In genomic region chr5:36305571-36306326, GRCh38 we compare ENCODE assay signal across 1 cellular context.
TF ChIP-seq lines count a peak whose summit lies in the region.

No MANE protein-coding gene starts in this region.

TF ChIP-seq in K562, 482 proteins besides CTCF, POLR2A, EP300 and RAD21 (continued from another document and continues in another):
- TF ChIP-seq ZNF318 (IDR thresholded peaks at IDR 0.05; ENCODE audit: borderline replicate concordance in 1 of 2, low read depth in 1 of 2) (no peak), ZNF24 (IDR thresholded peaks at IDR 0.05) (no peak), HMBOX1 (IDR thresholded peaks at IDR 0.05) (no peak), YY1 (IDR thresholded peaks at IDR 0.05; ENCODE audit: borderline replicate concordance in 1 of 3, control insufficient read depth in 1 of 3, extremely low read depth in 1 of 3, insufficient read depth in 3 of 3, insufficient read length in 1 of 3, insufficient replicate concordance in 2 of 3, low read depth in 1 of 3, low read length in 2 of 3) (no peak), IRF1 (CRISPR knock-in tag; IDR thresholded peaks at IDR 0.05; ENCODE audit: borderline replicate concordance) (no peak), ARID2 (IDR thresholded peaks at IDR 0.05) (peak; percentile 79), GATAD2A (IDR thresholded peaks at IDR 0.05) (no peak), KAT2B (IDR thresholded peaks at IDR 0.05; ENCODE audit: low read depth, low read length) (no peak), ARID3B (CRISPR knock-in tag; IDR thresholded peaks at IDR 0.05; ENCODE audit: borderline replicate concordance) (no peak), ATF4 (CRISPR knock-in tag; IDR thresholded peaks at IDR 0.05) (no peak), CREB1 (IDR thresholded peaks at IDR 0.05) (no peak), CREB1 (CRISPR knock-in tag; IDR thresholded peaks at IDR 0.05) (no peak), ZNF121 (CRISPR knock-in tag; conservative IDR thresholded peaks at IDR 0.05) (no peak), YBX1 (IDR thresholded peaks at IDR 0.05) (no peak), KDM5B (IDR thresholded peaks at IDR 0.05; ENCODE audit: insufficient replicate concordance, low read depth, low read length) (no peak), NCOA2 (IDR thresholded peaks at IDR 0.05; ENCODE audit: partially characterized antibody in 2 of 2) (no peak), DACH1 (IDR thresholded peaks at IDR 0.05; ENCODE audit: partially characterized antibody) (no peak), SRSF7 (optimal IDR thresholded peaks at IDR 0.05; ENCODE audit: low read depth, low read length) (no peak), MYC (IDR thresholded peaks at IDR 0.05; ENCODE audit: low read depth, low read length) (no peak), MYC (CRISPR knock-in tag; IDR thresholded peaks at IDR 0.05; ENCODE audit: borderline replicate concordance, low read depth) (no peak), ZNF512 (tag; IDR thresholded peaks at IDR 0.05) (no peak), HBP1 (CRISPR knock-in tag; IDR thresholded peaks at IDR 0.05) (no peak), MBD2 (IDR thresholded peaks at IDR 0.05; ENCODE audit: borderline replicate concordance, low read depth) (no peak), CGGBP1 (CRISPR knock-in tag; IDR thresholded peaks at IDR 0.05) (no peak), CEBPG (CRISPR knock-in tag; IDR thresholded peaks at IDR 0.05) (no peak), CEBPG (tag; conservative IDR thresholded peaks at IDR 0.05 in 1 of 2, IDR thresholded peaks at IDR 0.05 in 1 of 2) (peak; percentile 16 to 50; a peak in 1 of 4 replicates), NFE2 (IDR thresholded peaks at IDR 0.05; ENCODE audit: low read depth) (no peak), SMARCB1 (IDR thresholded peaks at IDR 0.05; ENCODE audit: insufficient read length, low read depth) (no peak), RB1 (IDR thresholded peaks at IDR 0.05; ENCODE audit: low read depth) (0 out of 2 replicates have a peak, but pooled peaks have one; percentile 23), CC2D1A (IDR thresholded peaks at IDR 0.05) (peak; percentile 15; the same call in 1 of the 2 replicates), DPF2 (IDR thresholded peaks at IDR 0.05) (no peak), CXXC5 (CRISPR knock-in tag; IDR thresholded peaks at IDR 0.05) (0 out of 2 replicates have a peak, but pooled peaks have one; percentile 18), DDX20 (tag; IDR thresholded peaks at IDR 0.05; ENCODE audit: low read depth) (no peak), FOSL1 (tag; conservative IDR thresholded peaks at IDR 0.05) (no peak), CCAR2 (IDR thresholded peaks at IDR 0.05; ENCODE audit: low read depth, low read length) (no peak), CHAMP1 (IDR thresholded peaks at IDR 0.05) (no peak), ZNF133 (CRISPR knock-in tag; IDR thresholded peaks at IDR 0.05) (no peak), SMARCC2 (IDR thresholded peaks at IDR 0.05; ENCODE audit: low read depth) (no peak), GTF2B (IDR thresholded peaks at IDR 0.05; ENCODE audit: extremely low read depth, insufficient read length) (no peak), ZNF507 (tag; conservative IDR thresholded peaks at IDR 0.05) (no peak), BDP1 (IDR thresholded peaks at IDR 0.05; ENCODE audit: insufficient read depth, insufficient read length) (no peak), FOXJ3 (CRISPR knock-in tag; IDR thresholded peaks at IDR 0.05) (no peak), CBFA2T2 (conservative IDR thresholded peaks at IDR 0.05) (no peak), BCOR (IDR thresholded peaks at IDR 0.05) (no peak), HDGF (IDR thresholded peaks at IDR 0.05) (no peak), JUND (IDR thresholded peaks at IDR 0.05; ENCODE audit: borderline replicate concordance, low read depth, low read length) (no peak), JUND (tag; IDR thresholded peaks at IDR 0.05; ENCODE audit: borderline replicate concordance, low read depth, low read length) (peak; percentile 39; the same call in 1 of the 3 replicates), GATAD2B (IDR thresholded peaks at IDR 0.05; ENCODE audit: borderline replicate concordance) (no peak), HNRNPH1 (optimal IDR thresholded peaks at IDR 0.05; ENCODE audit: low read depth, low read length) (no peak), ELF2 (CRISPR knock-in tag; IDR thresholded peaks at IDR 0.05) (no peak), ZNF3 (CRISPR knock-in tag; IDR thresholded peaks at IDR 0.05) (no peak)
